Comparison of ENCODE assay signal across 25 cellular contexts in the genomic region with DNA sequence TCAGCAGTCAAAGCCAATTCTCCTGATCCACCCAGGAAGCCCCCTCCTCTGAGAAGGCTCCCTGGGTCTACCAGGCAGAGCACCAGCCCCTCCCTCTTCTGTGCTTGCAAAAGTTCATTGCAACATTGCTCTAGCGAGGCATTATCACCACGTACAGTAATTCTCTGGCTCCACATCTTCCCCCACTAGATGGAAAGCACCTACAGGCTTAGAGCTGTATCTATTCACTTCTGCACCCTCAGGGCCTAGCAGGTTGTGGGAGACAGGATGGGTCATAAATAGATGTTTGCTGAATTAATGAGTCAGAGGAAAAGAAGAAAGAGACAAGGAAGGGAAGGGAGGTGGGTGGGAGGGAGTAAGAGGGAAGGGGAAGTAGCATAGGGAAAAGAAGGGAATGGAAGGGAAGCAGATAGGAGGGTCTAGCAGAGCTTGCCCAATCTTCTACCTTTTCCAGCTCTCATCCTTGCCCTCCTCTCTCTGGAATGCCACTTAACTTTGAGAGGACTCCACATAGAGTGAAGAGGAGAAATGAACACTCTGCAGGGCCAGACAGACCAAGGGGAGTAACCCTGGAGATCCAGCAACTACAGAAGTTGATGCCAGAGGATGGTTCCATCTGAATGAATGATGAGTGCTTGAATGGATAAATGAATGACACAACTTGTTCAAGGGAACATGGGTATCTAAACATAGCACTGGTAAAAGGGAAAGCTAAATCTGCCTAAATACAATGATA. TPM values are rescaled to one million over a fixed set of nuclear protein-coding genes. Genes with fewer than 3 reads are reported as not detected.
DNase-seq lines count a peak whose midpoint lies in the region; ATAC-seq and TF ChIP-seq lines count a peak whose summit lies in the region.
"Had no signal": no experiment of that assay in that cellular context is flagged by ENCODE, and none has a peak within 500 bp of the region (broad histone marks: within the 10 kb centered on the region; RNA-seq: fewer than 3 reads in every experiment).

No MANE protein-coding gene starts in this region.

- H3K4me3 Mint-ChIP-seq in T-helper 1 cell treated with Interleukin-12 subunit alpha and Interleukin-12 subunit beta and Interleukin-4 antibody, amounts not matched to agents 30 μg/mL and 1 μg/mL, for 36 hours: no peak overlapping the region

- ATAC-seq in PC-3 (peak; percentile 83), left cardiac atrium (no peak)

- peaks cover 33% of the 10 kb centered on the region for H3K4me1 ChIP-seq in PC-3 (ENCODE audit: insufficient read depth, low read length)
- no peaks in the 10 kb centered on the region for H3K4me1 ChIP-seq in Peyer's patch
- H3K4me1 ChIP-seq: BE2C, left ventricle myocardium inferior, vagina had no signal

- H3K27me3 Mint-ChIP-seq in T-helper 1 cell treated with Interleukin-12 subunit alpha and Interleukin-12 subunit beta and Interleukin-4 antibody, amounts not matched to agents 30 μg/mL and 1 μg/mL, for 36 hours (ENCODE audit: low read depth): no peaks in the 10 kb centered on the region

- peak overlapping the region; percentile 14 for H3K27ac Mint-ChIP-seq in T-helper 1 cell treated with Interleukin-12 subunit alpha and Interleukin-12 subunit beta and Interleukin-4 antibody, amounts not matched to agents 30 μg/mL and 1 μg/mL, for 36 hours

- H3K36me3 ChIP-seq in PC-3 (ENCODE audit: low read depth, low read length) (no peaks in the 10 kb centered on the region), Peyer's patch (no peaks in the 10 kb centered on the region)
- H3K36me3 ChIP-seq: BE2C, left ventricle myocardium inferior, neutrophil, vagina had no signal

- intact Hi-C loops in PC-3 (cut with micrococcal nuclease): loop anchor here (5.0 kb wide), 2 partner anchors 74 to 164 kb away; a partner anchor contains a TSS
- intact Hi-C loops in left cardiac atrium (cut with DNase I): no loop called here

- H3K9me3 ChIP-seq in PC-3 (ENCODE audit: low read length): no peaks in the 10 kb centered on the region
- H3K9me3 ChIP-seq in Peyer's patch: no peaks in the 10 kb centered on the region
- H3K9me3 ChIP-seq: BE2C, left ventricle myocardium inferior, neutrophil, vagina had no signal

- TF ChIP-seq CTCF in GM20000 (IDR thresholded peaks at IDR 0.05; ENCODE audit: extremely low read depth, missing control alignments) (no peak), PC-3 (conservative IDR thresholded peaks at IDR 0.05; ENCODE audit: low read depth, low read length) (no peak), Peyer's patch (IDR thresholded peaks at IDR 0.05) (no peak)

- H3K4me2 ChIP-seq in PC-3 (ENCODE audit: low read length): peak overlapping the region; percentile 46

- no peaks in the 10 kb centered on the region for H3K9me2 ChIP-seq in PC-3 (replicated peaks; ENCODE audit: low read length)

- DNase-seq in T-helper 1 cell (no peak), GM20000 (ENCODE audit: low spot score) (peak; percentile 39), PC-3 (peak; percentile 89), kidney tubule cell (ENCODE audit: low spot score) (peak; percentile 51), left cardiac atrium (no peak), COLO829 (ENCODE audit: low spot score) (no peak), Peyer's patch (no peak)
- DNase-seq: activated CD4-positive, alpha-beta T cell treated with anti-CD3 and anti-CD28 coated beads, Interleukin-2, amount 50 U/mL, for 1 hour; activated CD8-positive, alpha-beta memory T cell treated with anti-CD3 and anti-CD28 coated beads, Interleukin-2, amount 50 U/mL, for 4 hours; activated gamma-delta T cell; BE2C; dorsolateral prefrontal cortex; erythroblast; GDM1; left ventricle myocardium inferior; NCI-H1092; NCI-H2081 treated with DMSO at 0.1 percent for 48 hours; NCI-H526; small intestine; stimulated activated CD4-positive, alpha-beta T cell treated with anti-CD3 and anti-CD28 coated beads, Interleukin-4, amount 100 ng/mL, for 24 hours; substantia nigra had no signal

- TF ChIP-seq POLR2A in Peyer's patch (IDR thresholded peaks at IDR 0.05): no peak

- H4K20me1 ChIP-seq in PC-3 (ENCODE audit: low read length): no peaks in the 10 kb centered on the region

- POLR2A ChIA-PET in PC-3 (lab: Charles Lee; ENCODE audit: unreplicated experiment): interaction anchor here (0.6 to 0.8 kb wide), 2 partner anchors 47 to 73 kb away, joined by 4 read pairs; no protein-coding TSS in a partner anchor

- CTCF ChIA-PET in PC-3 (lab: Charles Lee): no interaction called here

- no peaks in the 10 kb centered on the region for H3K27me3 ChIP-seq in PC-3 (ENCODE audit: low read length)
- no peaks in the 10 kb centered on the region for H3K27me3 ChIP-seq in Peyer's patch
- H3K27me3 ChIP-seq: BE2C, dorsolateral prefrontal cortex, neutrophil, vagina had no signal

- no TSS peak for BruUV-seq in PC-3 (replicated peaks; lab: Mats Ljungman, UMichigan)

- H3K36me3 Mint-ChIP-seq in T-helper 1 cell treated with Interleukin-12 subunit alpha and Interleukin-12 subunit beta and Interleukin-4 antibody, amounts not matched to agents 30 μg/mL and 1 μg/mL, for 36 hours (ENCODE audit: low read depth): no peaks in the 10 kb centered on the region

- H3K9ac ChIP-seq in PC-3 (ENCODE audit: low read length): no peak overlapping the region

- H3K4me3 ChIP-seq in PC-3 (ENCODE audit: low read length): 0 out of 2 replicates have a peak overlapping the region, but pooled peaks have one; percentile 6
- H3K4me3 ChIP-seq in Peyer's patch: no peak overlapping the region
- H3K4me3 ChIP-seq: dorsolateral prefrontal cortex, left ventricle myocardium inferior, vagina had no signal

- no peaks in the 10 kb centered on the region for H3F3A ChIP-seq in PC-3 (ENCODE audit: low read length, unreplicated experiment)

- peak overlapping the region; percentile 27 for H3K27ac ChIP-seq in PC-3 (ENCODE audit: low read length)
- H3K27ac ChIP-seq in Peyer's patch: no peak overlapping the region
- H3K27ac ChIP-seq: dorsolateral prefrontal cortex, left ventricle myocardium inferior, neutrophil, vagina, VCaP had no signal

- no peaks in the 10 kb centered on the region for H3K79me2 ChIP-seq in PC-3 (ENCODE audit: low read length)

- H2AFZ ChIP-seq in PC-3 (ENCODE audit: low read length): no peak overlapping the region

- H3K9me3 Mint-ChIP-seq in T-helper 1 cell treated with Interleukin-12 subunit alpha and Interleukin-12 subunit beta and Interleukin-4 antibody, amounts not matched to agents 30 μg/mL and 1 μg/mL, for 36 hours: no peaks in the 10 kb centered on the region

- peaks cover 30% of the 10 kb centered on the region for H3K4me1 Mint-ChIP-seq in T-helper 1 cell treated with Interleukin-12 subunit alpha and Interleukin-12 subunit beta and Interleukin-4 antibody, amounts not matched to agents 30 μg/mL and 1 μg/mL, for 36 hours (ENCODE audit: low read depth)

RNA-seq across cellular contexts. Expression of a gene that starts 42.0 kb away (rescaled TPM):
- total RNA-seq in PC-3 (2014; rRNA removed) (14.9 and 15.7 TPM in 2 replicates), left cardiac atrium (1 to 10 TPM; 2.4 to 4.9 TPM), Peyer's patch (10 to 100 TPM in 1 of 4 donors, 1 to 10 TPM in 3; 3.9 to 10.2 (median 7.4) TPM)

RNA-seq across cellular contexts. Expression of a gene that starts 47.2 kb away (rescaled TPM):
- total RNA-seq in PC-3 (2014; rRNA removed): 476 and 593 TPM in 2 replicates
- total RNA-seq in left cardiac atrium: 100 to 1,000 TPM; 591 to 724 TPM
- total RNA-seq in Peyer's patch: 100 to 1,000 TPM; 197 to 655 (median 335) TPM

Comparison
In these comparisons a context has a peak if more than half of its experiments do, and no peak if none do; other contexts are left out.
1. DNase-seq: peak in GM20000 (single experiment), PC-3 (single experiment) and kidney tubule cell (single experiment); none in T-helper 1 cell (0 of 5), left cardiac atrium (single experiment), COLO829 (single experiment) and Peyer's patch (0 of 3).